8 cellular contexts compared by ENCODE assay signal in genomic region chr6:30325150-30325872, GRCh38. TPM values are rescaled to one million over a fixed set of nuclear protein-coding genes. Genes with fewer than 3 reads are reported as not detected.
DNase-seq lines count a peak whose midpoint lies in the region; ATAC-seq, FAIRE-seq and TF ChIP-seq lines count a peak whose summit lies in the region.

No MANE protein-coding gene starts in this region.

- DNase-seq in A549 (ENCODE audit: low read depth in 1 of 2, low spot score in 1 of 2), result peak; percentile 62 to 66
- DNase-seq in LNCaP clone FGC (ENCODE audit: low read depth), result no peak
- peak; percentile 68 for DNase-seq in activated CD4-positive, CD25-positive, alpha-beta regulatory T cell treated with anti-CD3 and anti-CD28 coated beads, Interleukin-2, amount 50 U/mL, for 16 hours (ENCODE audit: low read depth, low spot score)
- DNase-seq in stromal cell of bone marrow (ENCODE audit: low read depth), result peak; percentile 28

- H3K9me3 ChIP-seq in A549 (no peaks in the 10 kb centered on the region), duodenal mucosa (ENCODE audit: control insufficient read depth in 1 of 2, low read length in 2 of 2) (no peaks in the 10 kb centered on the region), mucosa of rectum (ENCODE audit: control insufficient read depth in 2 of 2, low read length in 2 of 2) (no peaks in the 10 kb centered on the region)

- peaks cover 29% of the 10 kb centered on the region for H3K4me1 ChIP-seq in A549
- H3K4me1 ChIP-seq in duodenal mucosa (ENCODE audit: control insufficient read depth in 1 of 2, insufficient read depth in 2 of 2, low read length in 2 of 2), result peaks cover 23 to 27% of the 10 kb centered on the region in 2 donors
- H3K4me1 ChIP-seq in mucosa of rectum (ENCODE audit: control insufficient read depth in 2 of 2, insufficient read depth in 2 of 2, low read length in 2 of 2), result peaks cover 15 to 22% of the 10 kb centered on the region in 2 donors

- H3K27me3 ChIP-seq in duodenal mucosa (ENCODE audit: control insufficient read depth in 1 of 2, insufficient read depth in 2 of 2, low read length in 2 of 2) (no peaks in the 10 kb centered on the region), mucosa of rectum (ENCODE audit: control insufficient read depth in 2 of 2, insufficient read depth in 2 of 2, low read length in 2 of 2) (no peaks in the 10 kb centered on the region)

- TF ChIP-seq CTCF in A549 (IDR thresholded peaks at IDR 0.05) (no peak), LNCaP clone FGC (IDR thresholded peaks at IDR 0.05; ENCODE audit: control insufficient read depth, extremely low read depth, insufficient read depth) (no peak)

- CTCF ChIA-PET in A549 (lab: Yijun Ruan, JAX), result interaction anchor here (1.0 to 1.3 kb wide), 2 partner anchors 9 to 17 kb away, joined by 3 to 4 read pairs; no protein-coding TSS in a partner anchor

- TF ChIP-seq POLR2A in A549 (IDR thresholded peaks at IDR 0.05; ENCODE audit: low read length), result no peak

- POLR2A ChIA-PET in A549 (lab: Yijun Ruan, JAX), result no interaction called here

- H3K36me3 ChIP-seq in duodenal mucosa (ENCODE audit: control insufficient read depth in 1 of 2, insufficient read depth in 2 of 2, low read length in 2 of 2), result peaks cover 7 to 12% of the 10 kb centered on the region in 2 donors
- H3K36me3 ChIP-seq in mucosa of rectum (ENCODE audit: control insufficient read depth in 2 of 2, insufficient read depth in 2 of 2, low read length in 2 of 2), result peaks cover 4 to 12% of the 10 kb centered on the region in 2 donors

- peak overlapping the region; percentile 59 to 80 for H3K9ac ChIP-seq in duodenal mucosa (ENCODE audit: low read depth in 1 of 2, low read length in 2 of 2)
- peak overlapping the region; percentile 92 to 95 for H3K9ac ChIP-seq in mucosa of rectum (ENCODE audit: low read depth in 1 of 2, low read length in 2 of 2)

- TF ChIP-seq EP300 in A549 (IDR thresholded peaks at IDR 0.05), result no peak

- TF ChIP-seq RAD21 in A549 (conservative IDR thresholded peaks at IDR 0.05 in 1 of 2, IDR thresholded peaks at IDR 0.05 in 1 of 2), result no peak

- ATAC-seq in A549 (peak; percentile 58 to 84), GM18861 (IDR thresholded peaks at IDR 0.05; ENCODE audit: unreplicated experiment) (peak; percentile 12), GM19324 (IDR thresholded peaks at IDR 0.05; ENCODE audit: low FRiP score, unreplicated experiment) (no peak)

- WGBS in A549 (ENCODE audit: missing lambda C conversion rate), result 4% methylated on average over 10 of the region's 10 CpGs

- peak overlapping the region; percentile 86 for H3K4me3 ChIP-seq in A549
- peak overlapping the region; percentile 95 for H3K4me3 ChIP-seq in LNCaP clone FGC (ENCODE audit: low read depth, low read length)
- peak overlapping the region; percentile 80 to 91 for H3K4me3 ChIP-seq in duodenal mucosa (ENCODE audit: low read depth in 1 of 2, low read length in 2 of 2)
- H3K4me3 ChIP-seq in mucosa of rectum (ENCODE audit: low read length in 2 of 2), result peak overlapping the region; percentile 98 to 99

- no peak for FAIRE-seq in A549 (lab: Jason Lieb, UNC)

- H3K27ac ChIP-seq in A549, result peak overlapping the region; percentile 99
- H3K27ac ChIP-seq in duodenal mucosa (ENCODE audit: low read depth, low read length), result peak overlapping the region; percentile 97
- H3K27ac ChIP-seq in mucosa of rectum (ENCODE audit: low read depth in 2 of 2, low read length in 2 of 2), result peak overlapping the region; percentile 94 to 97

- H3K4me2 ChIP-seq in A549, result peak overlapping the region; percentile 97

TF ChIP-seq in A549, 52 proteins besides CTCF, POLR2A, EP300 and RAD21:
- TF ChIP-seq ZFP36 (IDR thresholded peaks at IDR 0.05; ENCODE audit: borderline replicate concordance, partially characterized antibody), result no peak
- no peak for TF ChIP-seq MAZ (IDR thresholded peaks at IDR 0.05; ENCODE audit: borderline replicate concordance, low read depth, low read length)
- TF ChIP-seq REST (IDR thresholded peaks at IDR 0.05), result no peak
- TF ChIP-seq USF2 (IDR thresholded peaks at IDR 0.05), result no peak
- no peak for TF ChIP-seq BCL3 (IDR thresholded peaks at IDR 0.05)
- no peak for TF ChIP-seq ZSCAN20 (CRISPR knock-in tag; IDR thresholded peaks at IDR 0.05)
- no peak for TF ChIP-seq PBX3 (IDR thresholded peaks at IDR 0.05)
TF ChIP-seq in A549: peak in this region for 0.

RNA-seq across cellular contexts. Expression of gene TRIM39, which starts 1.4 kb away (rescaled TPM):
- polyA plus RNA-seq in A549 (2011; rRNA removed) (5.3 and 7.1 TPM in 2 replicates), A549 (2017; fragmentation: RNase III; extraction: RNeasy Plus Mini Kit Qiagen cat#74134 plus additional on column Dnase treatment) (7.1 to 9.1 TPM (median 8.1 TPM) in 3 replicates)
- polyA plus RNA-seq in A549 (2012; cell fraction: cytosol; rRNA removed), result 3.9 and 4.1 TPM in 2 replicates
- 7.7 and 11.0 TPM in 2 replicates for polyA plus RNA-seq in A549 (2012; cell fraction: nucleus; rRNA removed)
- polyA minus RNA-seq in A549 (2011; rRNA and poly(A)+ RNA removed), result 7.9 and 8.9 TPM in 2 replicates

RNA-seq across cellular contexts. Expression of gene RPP21, which starts 19.6 kb away (rescaled TPM):
- polyA plus RNA-seq in A549 (2011; rRNA removed) (33.6 and 37.4 TPM in 2 replicates), A549 (2017; fragmentation: RNase III; extraction: RNeasy Plus Mini Kit Qiagen cat#74134 plus additional on column Dnase treatment) (54.8 to 59.5 TPM (median 58.4 TPM) in 3 replicates)
- polyA plus RNA-seq in A549 (2012; cell fraction: cytosol; rRNA removed), result 170 and 176 TPM in 2 replicates
- polyA plus RNA-seq in A549 (2012; cell fraction: nucleus; rRNA removed), result 162 and 212 TPM in 2 replicates
- 6.5 and 11.0 TPM in 2 replicates for polyA minus RNA-seq in A549 (2011; rRNA and poly(A)+ RNA removed)
